In the genomic region with DNA sequence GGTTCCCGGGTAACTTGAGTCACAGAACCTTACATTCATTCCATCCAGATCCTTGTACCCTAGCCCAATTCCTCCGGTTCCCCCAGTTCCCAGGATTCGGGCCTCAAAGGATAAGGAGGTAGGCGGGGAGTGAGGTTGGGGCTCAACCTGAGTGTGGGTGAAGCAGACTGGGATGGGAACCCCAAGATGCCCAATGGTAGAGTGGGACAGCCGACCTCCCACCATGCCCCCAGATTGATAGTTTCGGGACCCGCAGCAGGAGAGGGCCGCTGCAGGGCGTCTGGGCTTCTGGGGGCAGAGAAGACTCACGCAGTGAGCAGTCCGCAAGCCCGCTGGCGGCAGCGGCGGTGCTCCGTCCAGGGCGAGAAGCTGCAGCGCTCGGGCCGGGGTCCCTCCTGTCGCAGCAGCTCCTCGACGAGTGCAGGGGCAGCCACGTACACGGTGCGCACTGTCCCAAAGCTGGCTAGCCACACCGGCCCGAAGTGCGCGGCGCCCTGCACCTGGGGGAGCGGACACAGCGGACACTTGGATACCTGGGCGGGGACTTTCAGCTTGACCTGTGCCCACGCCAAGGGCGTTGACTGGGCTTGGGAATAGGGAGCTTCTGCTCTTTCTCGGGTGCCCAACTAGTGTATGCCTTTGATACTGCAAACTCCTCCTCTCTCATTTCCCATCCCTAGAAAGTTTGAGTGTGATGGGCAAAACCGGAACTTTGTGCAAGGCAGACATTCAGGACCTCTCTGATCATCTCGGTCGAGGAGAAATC, we compare ENCODE assay signal across 6 cellular contexts. TPM values are rescaled to one million over a fixed set of nuclear protein-coding genes. Genes with fewer than 3 reads are reported as not detected.
DNase-seq lines count a peak whose midpoint lies in the region; ATAC-seq and TF ChIP-seq lines count a peak whose summit lies in the region.

No MANE protein-coding gene starts in this region.

- CTCF ChIA-PET in BJ (lab: Yijun Ruan, JAX) = interaction anchor here (1.5 to 2.0 kb wide), 3 partner anchors 9 to 71 kb away, joined by 3 to 12 read pairs (median 3); no protein-coding TSS in a partner anchor

- H3K36me3 ChIP-seq in BJ (ENCODE audit: control insufficient read depth, insufficient read depth, low read length) (peaks cover 2% of the 10 kb centered on the region; the same call in 1 of the 2 replicates), SK-N-MC (ENCODE audit: insufficient read depth, low read length) (peaks cover 22% of the 10 kb centered on the region), iPS-20b (ENCODE audit: insufficient read depth, low read depth, low read length) (peaks cover 32% of the 10 kb centered on the region)

- H3K9me3 ChIP-seq in SK-N-MC (ENCODE audit: low read depth, low read length) (no peaks in the 10 kb centered on the region), iPS-20b (ENCODE audit: insufficient read depth, low read depth, low read length) (no peaks in the 10 kb centered on the region)

- POLR2A ChIA-PET in BJ (lab: Charles Lee) = interaction anchor here (0.5 kb wide), 1 partner anchor 81 kb away, joined by 6 read pairs; the partner anchor contains the start of gene CTDSP2

- peak overlapping the region; percentile 11; the same call in 1 of the 2 replicates for H3K4me3 ChIP-seq in BJ (ENCODE audit: low read depth, low read length)
- peak overlapping the region; percentile 64 for H3K4me3 ChIP-seq in SK-N-MC
- H3K4me3 ChIP-seq in iPS-20b (ENCODE audit: low read length) = peak overlapping the region; percentile 82

- H3K27ac ChIP-seq in SK-N-MC = no peak overlapping the region
- H3K27ac ChIP-seq in iPS-20b (ENCODE audit: low read length) = no peak overlapping the region

- no peak for ATAC-seq in HG03135 (IDR thresholded peaks at IDR 0.05; ENCODE audit: unreplicated experiment)

- no peak for TF ChIP-seq CTCF in BJ (IDR thresholded peaks at IDR 0.05; ENCODE audit: insufficient read depth, low read depth, low read length)

- no peak overlapping the region for H3K9ac ChIP-seq in SK-N-MC (ENCODE audit: insufficient read length)
- H3K9ac ChIP-seq in iPS-20b (ENCODE audit: low read depth, low read length) = no peak overlapping the region

- H3K4me1 ChIP-seq in iPS-20b (ENCODE audit: insufficient read depth, low read length) = peaks cover 9% of the 10 kb centered on the region; the same call in 1 of the 2 replicates

- no peak for DNase-seq in BJ (ENCODE audit: low read depth)
- no peak for DNase-seq in SK-N-MC (ENCODE audit: low read depth, low spot score)
- DNase-seq in NCI-H187 (lab: John Stamatoyannopoulos, UW) = no peak
- no peak for DNase-seq in hippocampal formation (lab: John Stamatoyannopoulos, UW)

- H3K27me3 ChIP-seq in BJ (ENCODE audit: control insufficient read depth, insufficient read depth, low read length) = peaks cover 8% of the 10 kb centered on the region; the same call in 1 of the 2 replicates
- H3K27me3 ChIP-seq in iPS-20b (ENCODE audit: insufficient read depth, low read length) = peaks cover 66% of the 10 kb centered on the region

RNA-seq across cellular contexts. Expression of gene CYP27B1, which starts 1.0 kb away (rescaled TPM):
- polyA plus RNA-seq in BJ (2011; rRNA removed) = 0.76 and 0.91 TPM in 2 replicates
- 0.43 and 1.1 TPM in 2 replicates for polyA minus RNA-seq in BJ (2011; rRNA and poly(A)+ RNA removed)

RNA-seq across cellular contexts. Expression of gene METTL1, which starts 6.0 kb away (rescaled TPM):
- polyA plus RNA-seq in BJ (2011; rRNA removed) = 31.8 and 42.8 TPM in 2 replicates
- 11.9 and 34.8 TPM in 2 replicates for polyA minus RNA-seq in BJ (2011; rRNA and poly(A)+ RNA removed)

RNA-seq across cellular contexts. Expression of gene EEF1AKMT3, which starts 6.5 kb away (rescaled TPM):
- 9.1 and 9.2 TPM in 2 replicates for polyA plus RNA-seq in BJ (2011; rRNA removed)
- 12.0 and 13.8 TPM in 2 replicates for polyA minus RNA-seq in BJ (2011; rRNA and poly(A)+ RNA removed)

RNA-seq across cellular contexts. Expression of gene MARCHF9, which starts 11.0 kb away (rescaled TPM):
- 3.1 and 6.2 TPM in 2 replicates for polyA plus RNA-seq in BJ (2011; rRNA removed)
- 3.0 and 5.1 TPM in 2 replicates for polyA minus RNA-seq in BJ (2011; rRNA and poly(A)+ RNA removed)

RNA-seq across cellular contexts. Expression of gene CDK4, which starts 13.8 kb away (rescaled TPM):
- polyA plus RNA-seq in BJ (2011; rRNA removed) = 208 and 293 TPM in 2 replicates
- polyA minus RNA-seq in BJ (2011; rRNA and poly(A)+ RNA removed) = 69.7 and 116 TPM in 2 replicates

Comparison
In these comparisons a context has a peak if more than half of its experiments do, and no peak if none do; other contexts are left out.
1. H3K4me3 ChIP-seq: peak in every context shown above with its lines; median percentile 82 in iPS-20b; 64 in SK-N-MC; 11 in BJ.